ENCODE assay signal across 1 cellular context in the genomic region with DNA sequence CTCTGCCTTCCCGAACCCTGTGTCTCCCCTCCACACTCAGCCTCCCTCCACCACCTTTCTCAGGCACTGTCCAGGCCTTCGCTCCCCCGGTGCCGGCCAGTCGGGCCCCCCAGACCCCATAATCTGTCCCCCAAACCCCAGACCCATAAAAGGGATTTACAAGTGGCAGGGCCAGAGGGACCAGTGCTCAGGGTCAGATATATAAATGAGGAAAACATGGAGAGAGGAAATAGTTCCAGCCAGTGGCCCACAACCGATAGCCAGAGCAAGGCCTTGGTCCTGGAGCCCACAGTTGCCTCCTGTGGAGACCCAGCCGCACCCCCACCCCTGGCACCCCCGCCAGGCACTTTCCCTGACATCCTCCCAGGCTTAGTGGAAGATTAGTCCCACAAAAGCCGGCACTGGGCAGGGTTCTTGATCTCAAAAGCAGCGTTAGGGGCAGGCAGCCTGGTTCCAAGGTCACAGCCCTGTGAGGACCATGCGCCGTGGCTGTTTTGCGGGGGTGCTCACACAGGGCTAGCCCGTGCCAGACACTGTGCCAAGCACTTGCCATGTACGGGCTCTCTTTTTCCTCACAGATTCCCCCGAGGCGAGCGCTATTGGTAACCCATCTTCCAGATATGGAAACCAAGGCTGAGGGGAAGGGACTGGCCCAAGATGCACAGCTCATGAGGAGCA.
A peak's percentile ranks its signal among the peaks of the same experiment; 100 is the strongest.
TF ChIP-seq lines count a peak whose summit lies in the region.

No MANE protein-coding gene starts in this region.

TF ChIP-seq in HepG2, 621 proteins besides CTCF, POLR2A, EP300 and RAD21 (continued from another document and continues in another):
- TF ChIP-seq, protein P1, sequence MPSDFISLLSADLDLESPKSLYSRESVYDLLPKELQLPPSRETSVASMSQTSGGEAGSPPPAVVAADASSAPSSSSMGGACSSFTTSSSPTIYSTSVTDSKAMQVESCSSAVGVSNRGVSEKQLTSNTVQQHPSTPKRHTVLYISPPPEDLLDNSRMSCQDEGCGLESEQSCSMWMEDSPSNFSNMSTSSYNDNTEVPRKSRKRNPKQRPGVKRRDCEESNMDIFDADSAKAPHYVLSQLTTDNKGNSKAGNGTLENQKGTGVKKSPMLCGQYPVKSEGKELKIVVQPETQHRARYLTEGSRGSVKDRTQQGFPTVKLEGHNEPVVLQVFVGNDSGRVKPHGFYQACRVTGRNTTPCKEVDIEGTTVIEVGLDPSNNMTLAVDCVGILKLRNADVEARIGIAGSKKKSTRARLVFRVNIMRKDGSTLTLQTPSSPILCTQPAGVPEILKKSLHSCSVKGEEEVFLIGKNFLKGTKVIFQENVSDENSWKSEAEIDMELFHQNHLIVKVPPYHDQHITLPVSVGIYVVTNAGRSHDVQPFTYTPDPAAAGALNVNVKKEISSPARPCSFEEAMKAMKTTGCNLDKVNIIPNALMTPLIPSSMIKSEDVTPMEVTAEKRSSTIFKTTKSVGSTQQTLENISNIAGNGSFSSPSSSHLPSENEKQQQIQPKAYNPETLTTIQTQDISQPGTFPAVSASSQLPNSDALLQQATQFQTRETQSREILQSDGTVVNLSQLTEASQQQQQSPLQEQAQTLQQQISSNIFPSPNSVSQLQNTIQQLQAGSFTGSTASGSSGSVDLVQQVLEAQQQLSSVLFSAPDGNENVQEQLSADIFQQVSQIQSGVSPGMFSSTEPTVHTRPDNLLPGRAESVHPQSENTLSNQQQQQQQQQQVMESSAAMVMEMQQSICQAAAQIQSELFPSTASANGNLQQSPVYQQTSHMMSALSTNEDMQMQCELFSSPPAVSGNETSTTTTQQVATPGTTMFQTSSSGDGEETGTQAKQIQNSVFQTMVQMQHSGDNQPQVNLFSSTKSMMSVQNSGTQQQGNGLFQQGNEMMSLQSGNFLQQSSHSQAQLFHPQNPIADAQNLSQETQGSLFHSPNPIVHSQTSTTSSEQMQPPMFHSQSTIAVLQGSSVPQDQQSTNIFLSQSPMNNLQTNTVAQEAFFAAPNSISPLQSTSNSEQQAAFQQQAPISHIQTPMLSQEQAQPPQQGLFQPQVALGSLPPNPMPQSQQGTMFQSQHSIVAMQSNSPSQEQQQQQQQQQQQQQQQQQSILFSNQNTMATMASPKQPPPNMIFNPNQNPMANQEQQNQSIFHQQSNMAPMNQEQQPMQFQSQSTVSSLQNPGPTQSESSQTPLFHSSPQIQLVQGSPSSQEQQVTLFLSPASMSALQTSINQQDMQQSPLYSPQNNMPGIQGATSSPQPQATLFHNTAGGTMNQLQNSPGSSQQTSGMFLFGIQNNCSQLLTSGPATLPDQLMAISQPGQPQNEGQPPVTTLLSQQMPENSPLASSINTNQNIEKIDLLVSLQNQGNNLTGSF (CRISPR knock-in tag; IDR thresholded peaks at IDR 0.05), result no peak
- TF ChIP-seq PHB2 (IDR thresholded peaks at IDR 0.05; ENCODE audit: partially characterized antibody), result no peak
- no peak for TF ChIP-seq HNF4A (CRISPR knock-in tag; IDR thresholded peaks at IDR 0.05)
- TF ChIP-seq THAP7 (CRISPR knock-in tag; IDR thresholded peaks at IDR 0.05), result no peak
- TF ChIP-seq GTF2F1 (IDR thresholded peaks at IDR 0.05; ENCODE audit: low read length), result no peak
- TF ChIP-seq ZBTB38 (CRISPR knock-in tag; IDR thresholded peaks at IDR 0.05), result 0 out of 2 replicates have a peak, but pooled peaks have one; percentile 1
- no peak for TF ChIP-seq ZNF550 (CRISPR knock-in tag; IDR thresholded peaks at IDR 0.05; ENCODE audit: borderline replicate concordance)
- no peak for TF ChIP-seq ZSCAN5A (CRISPR knock-in tag; IDR thresholded peaks at IDR 0.05; ENCODE audit: borderline replicate concordance)
- no peak for TF ChIP-seq DMAP1 (CRISPR knock-in tag; IDR thresholded peaks at IDR 0.05)
- no peak for TF ChIP-seq CC2D1A (CRISPR knock-in tag; IDR thresholded peaks at IDR 0.05)
- TF ChIP-seq, protein P2, sequence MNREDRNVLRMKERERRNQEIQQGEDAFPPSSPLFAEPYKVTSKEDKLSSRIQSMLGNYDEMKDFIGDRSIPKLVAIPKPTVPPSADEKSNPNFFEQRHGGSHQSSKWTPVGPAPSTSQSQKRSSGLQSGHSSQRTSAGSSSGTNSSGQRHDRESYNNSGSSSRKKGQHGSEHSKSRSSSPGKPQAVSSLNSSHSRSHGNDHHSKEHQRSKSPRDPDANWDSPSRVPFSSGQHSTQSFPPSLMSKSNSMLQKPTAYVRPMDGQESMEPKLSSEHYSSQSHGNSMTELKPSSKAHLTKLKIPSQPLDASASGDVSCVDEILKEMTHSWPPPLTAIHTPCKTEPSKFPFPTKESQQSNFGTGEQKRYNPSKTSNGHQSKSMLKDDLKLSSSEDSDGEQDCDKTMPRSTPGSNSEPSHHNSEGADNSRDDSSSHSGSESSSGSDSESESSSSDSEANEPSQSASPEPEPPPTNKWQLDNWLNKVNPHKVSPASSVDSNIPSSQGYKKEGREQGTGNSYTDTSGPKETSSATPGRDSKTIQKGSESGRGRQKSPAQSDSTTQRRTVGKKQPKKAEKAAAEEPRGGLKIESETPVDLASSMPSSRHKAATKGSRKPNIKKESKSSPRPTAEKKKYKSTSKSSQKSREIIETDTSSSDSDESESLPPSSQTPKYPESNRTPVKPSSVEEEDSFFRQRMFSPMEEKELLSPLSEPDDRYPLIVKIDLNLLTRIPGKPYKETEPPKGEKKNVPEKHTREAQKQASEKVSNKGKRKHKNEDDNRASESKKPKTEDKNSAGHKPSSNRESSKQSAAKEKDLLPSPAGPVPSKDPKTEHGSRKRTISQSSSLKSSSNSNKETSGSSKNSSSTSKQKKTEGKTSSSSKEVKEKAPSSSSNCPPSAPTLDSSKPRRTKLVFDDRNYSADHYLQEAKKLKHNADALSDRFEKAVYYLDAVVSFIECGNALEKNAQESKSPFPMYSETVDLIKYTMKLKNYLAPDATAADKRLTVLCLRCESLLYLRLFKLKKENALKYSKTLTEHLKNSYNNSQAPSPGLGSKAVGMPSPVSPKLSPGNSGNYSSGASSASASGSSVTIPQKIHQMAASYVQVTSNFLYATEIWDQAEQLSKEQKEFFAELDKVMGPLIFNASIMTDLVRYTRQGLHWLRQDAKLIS (CRISPR knock-in tag; IDR thresholded peaks at IDR 0.05), result no peak
- TF ChIP-seq, protein P3, sequence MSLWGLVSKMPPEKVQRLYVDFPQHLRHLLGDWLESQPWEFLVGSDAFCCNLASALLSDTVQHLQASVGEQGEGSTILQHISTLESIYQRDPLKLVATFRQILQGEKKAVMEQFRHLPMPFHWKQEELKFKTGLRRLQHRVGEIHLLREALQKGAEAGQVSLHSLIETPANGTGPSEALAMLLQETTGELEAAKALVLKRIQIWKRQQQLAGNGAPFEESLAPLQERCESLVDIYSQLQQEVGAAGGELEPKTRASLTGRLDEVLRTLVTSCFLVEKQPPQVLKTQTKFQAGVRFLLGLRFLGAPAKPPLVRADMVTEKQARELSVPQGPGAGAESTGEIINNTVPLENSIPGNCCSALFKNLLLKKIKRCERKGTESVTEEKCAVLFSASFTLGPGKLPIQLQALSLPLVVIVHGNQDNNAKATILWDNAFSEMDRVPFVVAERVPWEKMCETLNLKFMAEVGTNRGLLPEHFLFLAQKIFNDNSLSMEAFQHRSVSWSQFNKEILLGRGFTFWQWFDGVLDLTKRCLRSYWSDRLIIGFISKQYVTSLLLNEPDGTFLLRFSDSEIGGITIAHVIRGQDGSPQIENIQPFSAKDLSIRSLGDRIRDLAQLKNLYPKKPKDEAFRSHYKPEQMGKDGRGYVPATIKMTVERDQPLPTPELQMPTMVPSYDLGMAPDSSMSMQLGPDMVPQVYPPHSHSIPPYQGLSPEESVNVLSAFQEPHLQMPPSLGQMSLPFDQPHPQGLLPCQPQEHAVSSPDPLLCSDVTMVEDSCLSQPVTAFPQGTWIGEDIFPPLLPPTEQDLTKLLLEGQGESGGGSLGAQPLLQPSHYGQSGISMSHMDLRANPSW (CRISPR knock-in tag; IDR thresholded peaks at IDR 0.05; ENCODE audit: borderline replicate concordance), result no peak
- TF ChIP-seq HNRNPK (IDR thresholded peaks at IDR 0.05; ENCODE audit: low read depth, low read length, poor library complexity, severe bottlenecking), result no peak
- no peak for TF ChIP-seq MAF1 (CRISPR knock-in tag; IDR thresholded peaks at IDR 0.05; ENCODE audit: borderline replicate concordance)
- TF ChIP-seq ZFP36 (IDR thresholded peaks at IDR 0.05; ENCODE audit: borderline replicate concordance, low read depth, low read length, partially characterized antibody), result no peak
- TF ChIP-seq, protein P4, sequence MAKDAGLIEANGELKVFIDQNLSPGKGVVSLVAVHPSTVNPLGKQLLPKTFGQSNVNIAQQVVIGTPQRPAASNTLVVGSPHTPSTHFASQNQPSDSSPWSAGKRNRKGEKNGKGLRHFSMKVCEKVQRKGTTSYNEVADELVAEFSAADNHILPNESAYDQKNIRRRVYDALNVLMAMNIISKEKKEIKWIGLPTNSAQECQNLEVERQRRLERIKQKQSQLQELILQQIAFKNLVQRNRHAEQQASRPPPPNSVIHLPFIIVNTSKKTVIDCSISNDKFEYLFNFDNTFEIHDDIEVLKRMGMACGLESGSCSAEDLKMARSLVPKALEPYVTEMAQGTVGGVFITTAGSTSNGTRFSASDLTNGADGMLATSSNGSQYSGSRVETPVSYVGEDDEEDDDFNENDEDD (CRISPR knock-in tag; IDR thresholded peaks at IDR 0.05; ENCODE audit: borderline replicate concordance), result no peak
- TF ChIP-seq FOSL2 (CRISPR knock-in tag; IDR thresholded peaks at IDR 0.05), result peak; percentile 10; the same call in 1 of the 2 replicates
- TF ChIP-seq ZNF713 (CRISPR knock-in tag; IDR thresholded peaks at IDR 0.05), result no peak
- TF ChIP-seq ATF3 (CRISPR knock-in tag; IDR thresholded peaks at IDR 0.05), result no peak
- TF ChIP-seq CHCHD3 (CRISPR knock-in tag; IDR thresholded peaks at IDR 0.05), result no peak
- TF ChIP-seq MEIS2 (CRISPR knock-in tag; IDR thresholded peaks at IDR 0.05), result no peak
- no peak for TF ChIP-seq SALL2 (CRISPR knock-in tag; IDR thresholded peaks at IDR 0.05)
- no peak for TF ChIP-seq ZNF879 (CRISPR knock-in tag; IDR thresholded peaks at IDR 0.05)
- TF ChIP-seq ZNF280B (CRISPR knock-in tag; IDR thresholded peaks at IDR 0.05; ENCODE audit: borderline replicate concordance), result no peak
- TF ChIP-seq TCF7L2 (IDR thresholded peaks at IDR 0.05; ENCODE audit: low read depth, low read length), result no peak
- TF ChIP-seq ZNF431 (CRISPR knock-in tag; IDR thresholded peaks at IDR 0.05; ENCODE audit: borderline replicate concordance, low read depth), result no peak
- TF ChIP-seq ISX (CRISPR knock-in tag; conservative IDR thresholded peaks at IDR 0.05), result no peak
- TF ChIP-seq FLYWCH1 (CRISPR knock-in tag; IDR thresholded peaks at IDR 0.05), result no peak
- no peak for TF ChIP-seq FOXA3 (CRISPR knock-in tag; IDR thresholded peaks at IDR 0.05)
- TF ChIP-seq GATA4 (IDR thresholded peaks at IDR 0.05; ENCODE audit: borderline replicate concordance, low read depth), result no peak
- no peak for TF ChIP-seq ZBTB8A (CRISPR knock-in tag; IDR thresholded peaks at IDR 0.05; ENCODE audit: borderline replicate concordance, low read depth)
- 0 out of 2 replicates have a peak, but pooled peaks have one; percentile 22 for TF ChIP-seq E2F2 (CRISPR knock-in tag; IDR thresholded peaks at IDR 0.05; ENCODE audit: borderline replicate concordance)
- no peak for TF ChIP-seq KLF13 (CRISPR knock-in tag; IDR thresholded peaks at IDR 0.05)
- TF ChIP-seq, protein P5, sequence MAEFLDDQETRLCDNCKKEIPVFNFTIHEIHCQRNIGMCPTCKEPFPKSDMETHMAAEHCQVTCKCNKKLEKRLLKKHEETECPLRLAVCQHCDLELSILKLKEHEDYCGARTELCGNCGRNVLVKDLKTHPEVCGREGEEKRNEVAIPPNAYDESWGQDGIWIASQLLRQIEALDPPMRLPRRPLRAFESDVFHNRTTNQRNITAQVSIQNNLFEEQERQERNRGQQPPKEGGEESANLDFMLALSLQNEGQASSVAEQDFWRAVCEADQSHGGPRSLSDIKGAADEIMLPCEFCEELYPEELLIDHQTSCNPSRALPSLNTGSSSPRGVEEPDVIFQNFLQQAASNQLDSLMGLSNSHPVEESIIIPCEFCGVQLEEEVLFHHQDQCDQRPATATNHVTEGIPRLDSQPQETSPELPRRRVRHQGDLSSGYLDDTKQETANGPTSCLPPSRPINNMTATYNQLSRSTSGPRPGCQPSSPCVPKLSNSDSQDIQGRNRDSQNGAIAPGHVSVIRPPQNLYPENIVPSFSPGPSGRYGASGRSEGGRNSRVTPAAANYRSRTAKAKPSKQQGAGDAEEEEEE (CRISPR knock-in tag; IDR thresholded peaks at IDR 0.05; ENCODE audit: borderline replicate concordance), result 0 out of 2 replicates have a peak, but pooled peaks have one; percentile 31
